ENCODE assay signal across 8 cellular contexts in genomic region chr1:961132-961652, GRCh38. TPM values are rescaled to one million over a fixed set of nuclear protein-coding genes. Genes with fewer than 3 reads are reported as not detected.
DNase-seq lines count a peak whose midpoint lies in the region; ATAC-seq, FAIRE-seq and TF ChIP-seq lines count a peak whose summit lies in the region.

No MANE protein-coding gene starts in this region.

- H3K9me3 Mint-ChIP-seq in CD14-positive monocyte (no peaks in the 10 kb centered on the region), neural progenitor cell (no peaks in the 10 kb centered on the region)

- no peak for TF ChIP-seq POLR2A in GM12892 (IDR thresholded peaks at IDR 0.05; ENCODE audit: low read depth, low read length)

- H3K4me3 ChIP-seq in KMS-11 (IDR thresholded peaks at IDR 0.05; ENCODE audit: insufficient read depth, low read depth, low read length), result no peak overlapping the region
- H3K4me3 ChIP-seq in neural progenitor cell, result peak overlapping the region; percentile 87

- DNase-seq in CD14-positive monocyte (ENCODE audit: low spot score) (no peak), dermis blood vessel endothelial cell (peak; percentile 30), neural progenitor cell (ENCODE audit: low spot score) (peak; percentile 55), GM12892 (ENCODE audit: insufficient read length) (no peak), NCI-H446 treated with DMSO at 0.1 percent for 48 hours (lab: John Stamatoyannopoulos, UW) (no peak)

- H4K20me1 ChIP-seq in KMS-11 (ENCODE audit: insufficient read depth) (no peaks in the 10 kb centered on the region), neural progenitor cell (ENCODE audit: low read depth) (peaks cover 41% of the 10 kb centered on the region)

- H3K27ac Mint-ChIP-seq in CD14-positive monocyte, result no peak overlapping the region
- no peak overlapping the region for H3K27ac Mint-ChIP-seq in neural progenitor cell

- ATAC-seq in GM18873 (IDR thresholded peaks at IDR 0.05; ENCODE audit: low FRiP score, unreplicated experiment) (no peak), HG02870 (IDR thresholded peaks at IDR 0.05; ENCODE audit: unreplicated experiment) (no peak)

- H3K36me3 Mint-ChIP-seq in CD14-positive monocyte (peaks cover 23 to 29% of the 10 kb centered on the region in 2 donors), neural progenitor cell (peaks cover 8% of the 10 kb centered on the region)

- intact Hi-C loops in CD14-positive monocyte (cut with micrococcal nuclease), result loop anchor here in 1 of 2 donors (10.0 kb wide), 1 partner anchor 56 kb away; no protein-coding TSS in a partner anchor

- H3F3A ChIP-seq in neural progenitor cell (ENCODE audit: low read depth), result no peaks in the 10 kb centered on the region

- TF ChIP-seq CTCF in CD14-positive monocyte (IDR thresholded peaks at IDR 0.05), result no peak
- TF ChIP-seq CTCF in KMS-11 (conservative IDR thresholded peaks at IDR 0.05; ENCODE audit: low read depth, low read length), result no peak
- no peak for TF ChIP-seq CTCF in neural progenitor cell (IDR thresholded peaks at IDR 0.05)

- H3K9ac ChIP-seq in KMS-11, result no peak overlapping the region
- no peak overlapping the region for H3K9ac ChIP-seq in neural progenitor cell

- peaks cover 27% of the 10 kb centered on the region for H3K4me1 ChIP-seq in KMS-11 (ENCODE audit: low read depth, poor library complexity, severe bottlenecking)
- peaks cover 6% of the 10 kb centered on the region for H3K4me1 ChIP-seq in neural progenitor cell

- H3K27me3 ChIP-seq in KMS-11 (ENCODE audit: insufficient read depth, low read depth) (no peaks in the 10 kb centered on the region; the same call in 1 of the 2 replicates), neural progenitor cell (peaks cover 45% of the 10 kb centered on the region)

- H2AFZ ChIP-seq in KMS-11 (ENCODE audit: low read depth), result no peak overlapping the region
- H2AFZ ChIP-seq in neural progenitor cell (replicated peaks), result no peak overlapping the region

- H3K4me1 Mint-ChIP-seq in CD14-positive monocyte (peaks cover 33% of the 10 kb centered on the region), neural progenitor cell (peaks cover 8% of the 10 kb centered on the region)

- H3K4me2 ChIP-seq in KMS-11 (peak overlapping the region; percentile 17; the same call in 1 of the 2 replicates), neural progenitor cell (peak overlapping the region; percentile 92)

- H3K27ac ChIP-seq in KMS-11 (no peak overlapping the region), neural progenitor cell (no peak overlapping the region)

- H3K36me3 ChIP-seq in KMS-11 (ENCODE audit: insufficient read depth) (peaks cover 5% of the 10 kb centered on the region; the same call in 1 of the 2 replicates), neural progenitor cell (no peaks in the 10 kb centered on the region)

- H3K4me3 Mint-ChIP-seq in CD14-positive monocyte, result peak overlapping the region; percentile 58 to 67
- peak overlapping the region; percentile 78 for H3K4me3 Mint-ChIP-seq in neural progenitor cell

- no peaks in the 10 kb centered on the region for H3K9me3 ChIP-seq in neural progenitor cell (ENCODE audit: low read depth)

- peaks cover 22% of the 10 kb centered on the region for H3K79me2 ChIP-seq in KMS-11 (ENCODE audit: insufficient read depth, low read depth)
- peaks cover 22% of the 10 kb centered on the region for H3K79me2 ChIP-seq in neural progenitor cell (ENCODE audit: low read depth)

- FAIRE-seq in GM12892 (lab: Jason Lieb, UNC), result no peak

- peaks cover 10 to 31% (median 17%) of the 10 kb centered on the region in 3 donors for H3K27me3 Mint-ChIP-seq in CD14-positive monocyte (ENCODE audit: low read depth in 3 of 3)
- peaks cover 20% of the 10 kb centered on the region for H3K27me3 Mint-ChIP-seq in neural progenitor cell (ENCODE audit: insufficient read depth, low read depth)

RNA-seq across cellular contexts. Expression of gene KLHL17, which starts 0.8 kb away (rescaled TPM):
- under 1 TPM; 0.31 to 0.71 TPM for polyA plus RNA-seq in CD14-positive monocyte
- total RNA-seq in dermis blood vessel endothelial cell (5.4 and 8.0 TPM in 2 replicates), neural progenitor cell (ENCODE audit: low replicate concordance) (10.7 and 33.8 TPM in 2 replicates)
- polyA plus RNA-seq in GM12892 (2012; ENCODE audit: missing spikeins), result 8.9 TPM

RNA-seq across cellular contexts. Expression of gene NOC2L, which starts 2.1 kb away (rescaled TPM):
- polyA plus RNA-seq in CD14-positive monocyte, result 10 to 100 TPM; 34.5 to 35.8 TPM
- total RNA-seq in dermis blood vessel endothelial cell (70.5 and 98.0 TPM in 2 replicates), neural progenitor cell (ENCODE audit: low replicate concordance) (39.6 and 69.1 TPM in 2 replicates)
- 37.8 TPM for polyA plus RNA-seq in GM12892 (2012; ENCODE audit: missing spikeins)

RNA-seq across cellular contexts. Expression of gene PLEKHN1, which starts 5.1 kb away (rescaled TPM):
- polyA plus RNA-seq in CD14-positive monocyte, result under 1 TPM; 0.21 to 0.62 TPM
- total RNA-seq in dermis blood vessel endothelial cell, result 0.17 and 0.37 TPM in 2 replicates
- total RNA-seq in neural progenitor cell (ENCODE audit: low replicate concordance), result 0.09 TPM in 1 of 2 replicates, not detected in the other
- 0.11 TPM for polyA plus RNA-seq in GM12892 (2012; ENCODE audit: missing spikeins)

RNA-seq across cellular contexts. Expression of gene PERM1, which starts 20.7 kb away (rescaled TPM):
- polyA plus RNA-seq in CD14-positive monocyte, result not detected
- total RNA-seq in dermis blood vessel endothelial cell, result not detected in 2 replicates
- not detected in 2 replicates for total RNA-seq in neural progenitor cell (ENCODE audit: low replicate concordance)
- not detected for polyA plus RNA-seq in GM12892 (2012; ENCODE audit: missing spikeins)

RNA-seq across cellular contexts. Expression of gene SAMD11, which starts 37.5 kb away (rescaled TPM):
- not detected for polyA plus RNA-seq in CD14-positive monocyte
- total RNA-seq in dermis blood vessel endothelial cell, result 0.19 and 0.68 TPM in 2 replicates
- total RNA-seq in neural progenitor cell (ENCODE audit: low replicate concordance), result 0.15 TPM in 1 of 2 replicates, not detected in the other
- polyA plus RNA-seq in GM12892 (2012; ENCODE audit: missing spikeins), result not detected

Comparison
In these comparisons a context has a peak if more than half of its experiments do, and no peak if none do; other contexts are left out.
1. DNase-seq: peak in dermis blood vessel endothelial cell (single experiment) and neural progenitor cell (single experiment); none in CD14-positive monocyte (single experiment), GM12892 (single experiment) and NCI-H446 treated with DMSO at 0.1 percent for 48 hours (single experiment).